ENCODE assay signal across 14 cellular contexts in genomic region chr6:106027316-106027715, GRCh38.
"Had no signal": no experiment of that assay in that cellular context is flagged by ENCODE, and none has a peak within 500 bp of the region (broad histone marks: within the 10 kb centered on the region; RNA-seq: fewer than 3 reads in every experiment).

No MANE protein-coding gene starts in this region.

- H3K36me3 Mint-ChIP-seq: brain; natural killer cell treated with Interleukin-12 subunit alpha and Interleukin-12 subunit beta and Interleukin-15 and Interleukin-18, amount 100 ng/mL, for 72 hours had no signal

- H3K9me3 Mint-ChIP-seq: brain; memory B cell; natural killer cell treated with Interleukin-12 subunit alpha and Interleukin-12 subunit beta and Interleukin-15 and Interleukin-18, amount 100 ng/mL, for 72 hours had no signal

- H3K4me1 ChIP-seq: stomach had no signal

- H3K4me3 Mint-ChIP-seq: memory B cell; natural killer cell treated with Interleukin-12 subunit alpha and Interleukin-12 subunit beta and Interleukin-15 and Interleukin-18, amount 100 ng/mL, for 72 hours had no signal

- H3K27ac ChIP-seq: left lung, ovary, stomach, tibial nerve, VCaP had no signal

- H3K27ac Mint-ChIP-seq: memory B cell; natural killer cell treated with Interleukin-12 subunit alpha and Interleukin-12 subunit beta and Interleukin-15 and Interleukin-18, amount 100 ng/mL, for 72 hours had no signal

- DNase-seq: activated CD4-positive, alpha-beta T cell treated with anti-CD3 and anti-CD28 coated beads for 4 hours; activated CD8-positive, alpha-beta memory T cell treated with anti-CD3 and anti-CD28 coated beads for 24 hours; activated naive CD4-positive, alpha-beta T cell treated with anti-CD3 and anti-CD28 coated beads, Interleukin-2, amount 50 U/mL, for 16 hours; amniotic stem cell; cerebellar nuclear complex; left lung; ovary; stimulated activated CD4-positive, alpha-beta T cell treated with anti-CD3 and anti-CD28 coated beads, Interleukin-2, amount 100 ng/mL, for 48 hours; stomach had no signal

- H3K36me3 ChIP-seq: left lung, ovary, stomach, tibial nerve had no signal

- ATAC-seq: natural killer cell treated with Interleukin-12 subunit alpha and Interleukin-12 subunit beta and Interleukin-15 and Interleukin-18, amount 100 ng/mL, for 72 hours had no signal

- H3K27me3 ChIP-seq: ovary, tibial nerve had no signal

- H3K9me3 ChIP-seq: left lung, ovary, stomach, tibial nerve had no signal

- H3K4me3 ChIP-seq: left lung, ovary, stomach, tibial nerve had no signal
